In the genomic region with DNA sequence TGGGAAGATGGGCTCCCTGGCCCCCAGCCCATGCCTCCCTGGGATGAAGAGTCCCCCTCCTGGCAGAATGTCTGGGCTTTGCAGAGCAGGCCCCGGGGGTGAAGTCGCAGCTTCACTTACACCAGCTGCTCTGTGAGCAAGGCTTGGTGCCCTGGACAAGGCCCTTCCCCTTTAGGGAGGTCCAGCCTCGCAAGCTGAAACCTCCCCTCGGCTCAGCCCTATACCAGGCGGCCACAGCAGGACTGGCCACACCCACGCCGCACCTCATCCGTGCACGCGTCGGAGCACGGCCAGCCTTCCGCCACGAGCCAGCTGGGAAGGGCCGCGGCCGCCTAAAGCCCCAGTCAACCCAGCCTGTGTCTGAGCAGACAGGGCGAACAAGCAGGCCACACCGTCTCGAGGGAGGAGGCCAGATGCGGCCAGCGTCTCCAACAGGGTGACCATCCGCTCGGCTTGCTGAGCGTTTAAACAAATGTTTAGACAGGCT, we compare ENCODE assay signal across 1 cellular context.
TF ChIP-seq lines count a peak whose summit lies in the region.

No MANE protein-coding gene starts in this region.

TF ChIP-seq in WTC11, 78 proteins besides CTCF, POLR2A, EP300 and RAD21 (continued from another document):
- no peak for TF ChIP-seq PRDM15 (CRISPR knock-in tag; IDR thresholded peaks at IDR 0.05)
